Comparison of ENCODE assay signal across 12 cellular contexts in genomic region chr2:182426082-182426914, GRCh38. TPM values are rescaled to one million over a fixed set of nuclear protein-coding genes. Genes with fewer than 3 reads are reported as not detected.
DNase-seq lines count a peak whose midpoint lies in the region; ATAC-seq and TF ChIP-seq lines count a peak whose summit lies in the region.
"Had no signal": no experiment of that assay in that cellular context is flagged by ENCODE, and none has a peak within 500 bp of the region (broad histone marks: within the 10 kb centered on the region; RNA-seq: fewer than 3 reads in every experiment).

No MANE protein-coding gene starts in this region.

- TF ChIP-seq POLR2A in Peyer's patch (IDR thresholded peaks at IDR 0.05), result no peak
- no peak for TF ChIP-seq POLR2A in transverse colon (IDR thresholded peaks at IDR 0.05)

- H3F3A ChIP-seq in MM.1S (ENCODE audit: insufficient read depth, low read length), result no peaks in the 10 kb centered on the region

- no peak overlapping the region for H3K9ac ChIP-seq in MM.1S (ENCODE audit: low read length)

- H3K9me3 ChIP-seq in Peyer's patch (no peaks in the 10 kb centered on the region), muscle layer of duodenum (ENCODE audit: control insufficient read depth in 1 of 2, low read length in 2 of 2) (peaks cover 0 to 4% of the 10 kb centered on the region in 2 donors), transverse colon (no peaks in the 10 kb centered on the region), MM.1S (replicated peaks; ENCODE audit: insufficient read depth, low read length) (no peaks in the 10 kb centered on the region)

- H3K9me2 ChIP-seq in MM.1S (replicated peaks; ENCODE audit: insufficient read depth, low read length), result no peaks in the 10 kb centered on the region

- no peak for TF ChIP-seq EP300 in transverse colon (IDR thresholded peaks at IDR 0.05; ENCODE audit: low read depth)

- WGBS in transverse colon (ENCODE audit: low coverage in 1 of 2), 2 donors, result 19 to 20% methylated on average over 5 to 8 of the region's 8 CpGs

- H3K27me3 ChIP-seq in Peyer's patch (no peaks in the 10 kb centered on the region), muscle layer of duodenum (ENCODE audit: low read depth, low read length) (no peaks in the 10 kb centered on the region), transverse colon (no peaks in the 10 kb centered on the region), MM.1S (replicated peaks; ENCODE audit: insufficient read depth, low read length) (no peaks in the 10 kb centered on the region), H7 (ENCODE audit: control insufficient read depth, insufficient read depth, low read length) (no peaks in the 10 kb centered on the region)

- TF ChIP-seq CTCF in Peyer's patch (IDR thresholded peaks at IDR 0.05), result no peak
- TF ChIP-seq CTCF in fibroblast of mammary gland (conservative IDR thresholded peaks at IDR 0.05; ENCODE audit: control insufficient read depth, insufficient read depth, low read depth, low read length), result no peak
- no peak for TF ChIP-seq CTCF in transverse colon (IDR thresholded peaks at IDR 0.05)
- no peak for TF ChIP-seq CTCF in MM.1S (IDR thresholded peaks at IDR 0.05; ENCODE audit: low read length)

- H3K4me3 ChIP-seq in Peyer's patch (peak overlapping the region in 3 of 4 donors; percentile 23 to 42 (median 38)), fibroblast of mammary gland (ENCODE audit: control insufficient read depth, low read depth, low read length) (no peak overlapping the region), muscle layer of duodenum (ENCODE audit: low read depth in 1 of 2, low read length in 2 of 2) (peak overlapping the region; percentile 68 to 73), transverse colon (peak overlapping the region in 3 of 4 donors; percentile 13 to 37 (median 18)), MM.1S (ENCODE audit: low read length) (no peak overlapping the region), H7 (ENCODE audit: insufficient read depth, low read depth, low read length) (no peak overlapping the region)

- intact Hi-C loops in transverse colon (cut with DNase I; ENCODE audit: low total_unique reads), result no loop called here

- H3K27ac ChIP-seq in Peyer's patch (peak overlapping the region in 3 of 4 donors; percentile 19 to 60 (median 57)), muscle layer of duodenum (ENCODE audit: low read length) (peak overlapping the region; percentile 80), transverse colon (peak overlapping the region; percentile 32 to 75 (median 68)), MM.1S (ENCODE audit: low read length) (no peak overlapping the region)

- H3K36me3 ChIP-seq in Peyer's patch (no peaks in the 10 kb centered on the region), muscle layer of duodenum (ENCODE audit: control insufficient read depth in 1 of 2, insufficient read depth in 2 of 2, low read length in 2 of 2) (no peaks in the 10 kb centered on the region), transverse colon (no peaks in the 10 kb centered on the region), MM.1S (replicated peaks; ENCODE audit: insufficient read depth, low read length) (no peaks in the 10 kb centered on the region), H7 (replicated peaks; ENCODE audit: control insufficient read depth, insufficient read depth, low read length) (no peaks in the 10 kb centered on the region)

- DNase-seq in Peyer's patch (no peak), fibroblast of mammary gland (ENCODE audit: low read depth) (peak; percentile 26), transverse colon (no peak), MM.1S (no peak), H7 (no peak)
- DNase-seq in activated CD4-positive, alpha-beta T cell treated with anti-CD3 and anti-CD28 coated beads, Interleukin-2, amount 50 U/mL, for 48 hours, result no peak
- DNase-seq: activated CD4-positive, alpha-beta T cell treated with anti-CD3 and anti-CD28 coated beads, Interleukin-2, amount 10 ng/mL, durations not matched to agents 24 days and 14 days; glutamatergic neuron; NCI-H1436 had no signal

- H3K4me1 ChIP-seq in Peyer's patch, result no peaks in the 10 kb centered on the region
- H3K4me1 ChIP-seq in muscle layer of duodenum (ENCODE audit: control insufficient read depth in 1 of 2, insufficient read depth in 2 of 2, low read length in 2 of 2), result no peaks in the 10 kb centered on the region
- H3K4me1 ChIP-seq in transverse colon, result peaks cover 0 to 15% (median 0%) of the 10 kb centered on the region in 4 donors
- H3K4me1 ChIP-seq in MM.1S (ENCODE audit: low read length), result no peaks in the 10 kb centered on the region

- H4K20me1 ChIP-seq in MM.1S (ENCODE audit: insufficient read depth, low read length), result no peaks in the 10 kb centered on the region

- no peak overlapping the region for H3K4me2 ChIP-seq in MM.1S (ENCODE audit: low read depth, low read length)

- in situ Hi-C loops in transverse colon (cut with MboI; ENCODE audit: low pct_ligation_motif_present in 1 of 4, low pct_unique_long_range_greater_than_20kb in 1 of 4, low sequenced_read_pairs in 3 of 4), result no loop called here

- no peaks in the 10 kb centered on the region for H3K79me2 ChIP-seq in MM.1S (ENCODE audit: low read length)

- no peak overlapping the region for H2AFZ ChIP-seq in MM.1S (ENCODE audit: low read length)

- ATAC-seq in GM21360 (IDR thresholded peaks at IDR 0.05; ENCODE audit: unreplicated experiment), result no peak

RNA-seq across cellular contexts. Expression of gene PDE1A, which starts 0.5 kb away (rescaled TPM):
- total RNA-seq in Peyer's patch (10 to 100 TPM in 1 of 4 donors, 1 to 10 TPM in 3; 2.1 to 12.4 (median 2.8) TPM), transverse colon (1 to 10 TPM in 3 of 4 donors, under 1 TPM in 1; 0.75 to 8.1 (median 3.8) TPM)
- total RNA-seq in H7 (2014; rRNA removed; shearing (Covaris generic)), result 0.10 TPM in 1 of 2 replicates, not detected in the other
- total RNA-seq: activated CD4-positive, alpha-beta T cell treated with anti-CD3 and anti-CD28 coated beads, Interleukin-2, amount 10 ng/mL, durations not matched to agents 24 days and 14 days; Daoy had no signal

Comparison
In these comparisons a context has a peak if more than half of its experiments do, and no peak if none do; other contexts are left out.
1. H3K4me3 ChIP-seq: peak in Peyer's patch (3 of 4), muscle layer of duodenum (2 of 2) and transverse colon (3 of 4); none in fibroblast of mammary gland (single experiment), MM.1S (single experiment) and H7 (single experiment).